ENCODE assay signal across 17 cellular contexts in the genomic region with DNA sequence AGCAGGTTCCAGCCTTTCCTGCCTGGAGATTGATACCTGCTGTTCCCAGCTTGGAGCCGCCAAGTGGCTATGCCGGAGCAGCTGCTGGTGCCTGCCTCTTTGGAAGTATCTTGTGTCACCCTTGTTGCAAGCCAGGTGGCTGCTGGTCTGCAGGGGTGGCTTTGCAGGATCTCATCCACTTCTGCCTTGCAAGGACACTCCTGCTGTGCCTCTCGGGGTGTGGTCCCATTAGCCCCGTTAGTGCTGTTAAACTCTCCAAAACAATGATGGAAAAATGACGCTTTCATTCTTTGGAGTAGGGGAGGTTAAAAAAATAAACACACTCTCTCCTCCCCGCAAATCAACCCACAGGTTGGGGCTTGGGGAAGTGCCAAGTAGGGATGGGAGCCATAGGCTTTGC.
DNase-seq lines count a peak whose midpoint lies in the region; ATAC-seq and TF ChIP-seq lines count a peak whose summit lies in the region.
"Had no signal": no experiment of that assay in that cellular context is flagged by ENCODE, and none has a peak within 500 bp of the region (broad histone marks: within the 10 kb centered on the region; RNA-seq: fewer than 3 reads in every experiment).

No MANE protein-coding gene starts in this region.

- intact Hi-C loops in Right ventricle myocardium inferior (cut with DNase I) = no loop called here

- no peak for TF ChIP-seq CTCF in tibial nerve (IDR thresholded peaks at IDR 0.05)

- no peak for ATAC-seq in Right ventricle myocardium inferior
- ATAC-seq in HG03108 (IDR thresholded peaks at IDR 0.05; ENCODE audit: unreplicated experiment) = no peak
- ATAC-seq: A549; activated T-cell treated with anti-CD3 and anti-CD28 coated beads, Interleukin-2, amount 50 U/mL, for 72 hours; effector memory CD8-positive, alpha-beta T cell; left colon; natural killer cell treated with Interleukin-12 subunit alpha and Interleukin-12 subunit beta and Interleukin-15 and Interleukin-18, amount 100 ng/mL, for 72 hours had no signal

- H3K36me3 ChIP-seq in tibial nerve = no peaks in the 10 kb centered on the region
- H3K36me3 ChIP-seq: HAP-1, stomach had no signal

- no peak for TF ChIP-seq EP300 in tibial nerve (IDR thresholded peaks at IDR 0.05)

- no peaks in the 10 kb centered on the region for H3K4me1 ChIP-seq in tibial nerve
- H3K4me1 ChIP-seq: A549, HAP-1 had no signal

- 61 to 78% methylated on average over 6 of the region's 6 CpGs for WGBS in tibial nerve, 2 donors

- H3K27me3 ChIP-seq in tibial nerve = no peaks in the 10 kb centered on the region

- TF ChIP-seq POLR2A in tibial nerve (IDR thresholded peaks at IDR 0.05) = no peak

- no peak overlapping the region for H3K4me3 ChIP-seq in tibial nerve
- H3K4me3 ChIP-seq: A549, HAP-1, stomach had no signal

- H3K27ac ChIP-seq in tibial nerve = no peak overlapping the region
- H3K27ac ChIP-seq: A549, stomach had no signal

- H3K9me3 ChIP-seq in tibial nerve = no peaks in the 10 kb centered on the region
- H3K9me3 ChIP-seq: HAP-1, stomach had no signal

- DNase-seq in DMS 273 (lab: John Stamatoyannopoulos, UW; ENCODE audit: unreplicated experiment) = peak; percentile 76
- DNase-seq in NCI-H146 (lab: John Stamatoyannopoulos, UW) = peak; percentile 96
- peak; percentile 99 for DNase-seq in NCI-H2171 treated with DMSO at 0.1 percent for 48 hours (lab: John Stamatoyannopoulos, UW)
- DNase-seq in SHP77 (lab: John Stamatoyannopoulos, UW) = peak; percentile 50 to 63
- no peak for DNase-seq in Right ventricle myocardium inferior (ENCODE audit: missing footprints)
- DNase-seq in NCI-H1436 treated with DMSO at 0.1 percent for 48 hours (lab: John Stamatoyannopoulos, UW) = no peak
- DNase-seq in tibial nerve (ENCODE audit: low spot score in 2 of 2) = no peak
- DNase-seq: activated CD8-positive, alpha-beta memory T cell treated with anti-CD3 and anti-CD28 coated beads for 24 hours; activated T-cell treated with anti-CD3 and anti-CD28 coated beads, Interleukin-2, amount 50 U/mL, for 72 hours; effector memory CD8-positive, alpha-beta T cell; left colon; posterior cingulate gyrus; stomach had no signal

Comparison
In these comparisons a context has a peak if more than half of its experiments do, and no peak if none do; other contexts are left out.
1. DNase-seq: peak in DMS 273 (single experiment), NCI-H146 (single experiment), NCI-H2171 treated with DMSO at 0.1 percent for 48 hours (single experiment) and SHP77 (2 of 2); none in Right ventricle myocardium inferior (single experiment), NCI-H1436 treated with DMSO at 0.1 percent for 48 hours (single experiment) and tibial nerve (0 of 2).